ENCODE assay signal across 24 cellular contexts in the genomic region with DNA sequence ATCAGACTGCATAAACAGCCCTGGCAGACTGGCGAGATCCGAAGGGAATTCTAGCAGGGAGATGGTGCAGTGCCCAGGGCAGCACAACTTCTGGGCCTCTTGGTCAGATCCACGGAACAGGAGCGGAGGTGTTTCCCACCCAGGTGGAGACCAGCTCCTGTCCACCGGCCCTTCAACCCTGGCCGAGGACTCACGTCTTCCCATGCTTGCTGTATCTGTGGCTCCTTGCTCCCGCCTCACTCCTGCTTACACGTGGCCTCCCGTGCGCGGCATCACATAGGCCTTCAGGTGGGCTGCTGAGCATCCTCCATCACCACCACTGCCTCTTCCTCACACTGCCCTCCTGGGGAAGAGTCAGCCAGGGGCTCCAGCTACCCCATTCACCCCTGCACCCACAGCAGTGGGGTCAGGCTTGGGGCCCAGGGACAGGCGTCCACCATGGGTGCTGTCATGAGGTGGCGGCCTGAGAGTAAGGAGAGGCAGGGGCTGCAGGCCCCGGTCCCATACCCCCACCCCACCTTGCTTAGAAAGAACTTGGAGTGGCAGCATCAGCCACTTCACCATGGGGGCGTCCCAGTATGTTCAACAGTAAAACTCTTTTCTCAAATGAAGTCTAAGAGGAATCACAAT.
DNase-seq lines count a peak whose midpoint lies in the region; ATAC-seq lines count a peak whose summit lies in the region.
"Had no signal": no experiment of that assay in that cellular context is flagged by ENCODE, and none has a peak within 500 bp of the region (broad histone marks: within the 10 kb centered on the region; RNA-seq: fewer than 3 reads in every experiment).

No MANE protein-coding gene starts in this region.

- no peak overlapping the region for H3K27ac Mint-ChIP-seq in activated T-helper 1 cell treated with anti-CD3 and anti-CD28 coated beads, Interleukin-12 subunit alpha, Interleukin-12 subunit beta, Interleukin-2, Interleukin-4 antibody, amounts not matched to agents 30 ng/mL and 10 ng/mL and 1 ng/mL, durations not matched to agents 14 hours and 24 hours and 36 hours
- H3K27ac Mint-ChIP-seq: activated CD8-positive, alpha-beta T cell treated with anti-CD3 and anti-CD28 coated beads for 36 hours; dendritic cell treated with granulocyte-macrophage colony-stimulating factor and Interleukin-4, amounts not matched to agents 40 ng/mL and 50 ng/mL, for 4 days; immature natural killer cell had no signal

- no peaks in the 10 kb centered on the region for H3K36me3 ChIP-seq in H7 (replicated peaks; ENCODE audit: control insufficient read depth, insufficient read depth, low read length)
- H3K36me3 ChIP-seq: adrenal gland, gastroesophageal sphincter, neutrophil had no signal

- peaks cover 16% of the 10 kb centered on the region for H3K27me3 ChIP-seq in H7 (ENCODE audit: control insufficient read depth, insufficient read depth, low read length)

- no peak overlapping the region for H3K4me3 ChIP-seq in H7 (ENCODE audit: insufficient read depth, low read depth, low read length)
- H3K4me3 ChIP-seq: adrenal gland, gastroesophageal sphincter had no signal

- peaks cover 22% of the 10 kb centered on the region for H3K27me3 Mint-ChIP-seq in activated T-helper 1 cell treated with anti-CD3 and anti-CD28 coated beads, Interleukin-12 subunit alpha, Interleukin-12 subunit beta, Interleukin-2, Interleukin-4 antibody, amounts not matched to agents 30 ng/mL and 10 ng/mL and 1 ng/mL, durations not matched to agents 14 hours and 24 hours and 36 hours (ENCODE audit: insufficient read depth)

- no peak for ATAC-seq in GM18867 (IDR thresholded peaks at IDR 0.05; ENCODE audit: unreplicated experiment)
- ATAC-seq: activated CD8-positive, alpha-beta T cell treated with anti-CD3 and anti-CD28 coated beads for 36 hours; gastroesophageal sphincter had no signal

- peaks cover 10% of the 10 kb centered on the region for H3K4me1 Mint-ChIP-seq in activated T-helper 1 cell treated with anti-CD3 and anti-CD28 coated beads, Interleukin-12 subunit alpha, Interleukin-12 subunit beta, Interleukin-2, Interleukin-4 antibody, amounts not matched to agents 30 ng/mL and 10 ng/mL and 1 ng/mL, durations not matched to agents 14 hours and 24 hours and 36 hours (ENCODE audit: low read depth)

- no peak overlapping the region for H3K4me3 Mint-ChIP-seq in activated T-helper 1 cell treated with anti-CD3 and anti-CD28 coated beads, Interleukin-12 subunit alpha, Interleukin-12 subunit beta, Interleukin-2, Interleukin-4 antibody, amounts not matched to agents 30 ng/mL and 10 ng/mL and 1 ng/mL, durations not matched to agents 14 hours and 24 hours and 36 hours
- H3K4me3 Mint-ChIP-seq: activated CD8-positive, alpha-beta T cell treated with anti-CD3 and anti-CD28 coated beads for 36 hours; brain; CD4-positive, CD25-positive, alpha-beta regulatory T cell; dendritic cell treated with granulocyte-macrophage colony-stimulating factor and Interleukin-4, amounts not matched to agents 40 ng/mL and 50 ng/mL, for 4 days; immature natural killer cell had no signal

- DNase-seq in AG20443 (ENCODE audit: low spot score) (peak; percentile 7), H7 (peak; percentile 45), islet precursor cell (peak; percentile 43), posterior vena cava (ENCODE audit: low spot score) (peak; percentile 66)
- no peak for DNase-seq in activated T-helper 1 cell treated with anti-CD3 and anti-CD28 coated beads, Interleukin-12 subunit alpha, Interleukin-12 subunit beta, Interleukin-2, Interleukin-4 antibody, amounts not matched to agents 30 ng/mL and 10 ng/mL and 1 ng/mL, durations not matched to agents 14 hours and 24 hours and 36 hours (ENCODE audit: low spot score)
- DNase-seq in central memory CD4-positive, alpha-beta T cell: no peak
- DNase-seq: activated CD8-positive, alpha-beta T cell treated with anti-CD3 and anti-CD28 coated beads for 36 hours; activated naive CD4-positive, alpha-beta T cell treated with Interleukin-2 at 50 U/mL for 16 hours; CD4-positive, CD25-positive, alpha-beta regulatory T cell; hippocampal formation; immature natural killer cell; IMR-90; NCI-H1105; NCI-H2029 treated with DMSO at 0.1 percent for 48 hours; NCI-H345; OCI-M1; stimulated activated CD4-positive, alpha-beta T cell treated with anti-CD3 and anti-CD28 coated beads, Interleukin-1b, Interleukin-23, amount 100 ng/mL, for 48 hours; T-helper 9 cell had no signal

- no peaks in the 10 kb centered on the region for H3K9me3 Mint-ChIP-seq in activated T-helper 1 cell treated with anti-CD3 and anti-CD28 coated beads, Interleukin-12 subunit alpha, Interleukin-12 subunit beta, Interleukin-2, Interleukin-4 antibody, amounts not matched to agents 30 ng/mL and 10 ng/mL and 1 ng/mL, durations not matched to agents 14 hours and 24 hours and 36 hours
- H3K9me3 Mint-ChIP-seq: activated CD8-positive, alpha-beta T cell treated with anti-CD3 and anti-CD28 coated beads for 36 hours; dendritic cell treated with granulocyte-macrophage colony-stimulating factor and Interleukin-4, amounts not matched to agents 40 ng/mL and 50 ng/mL, for 4 days; immature natural killer cell had no signal

- peaks cover 5% of the 10 kb centered on the region for H3K36me3 Mint-ChIP-seq in activated T-helper 1 cell treated with anti-CD3 and anti-CD28 coated beads, Interleukin-12 subunit alpha, Interleukin-12 subunit beta, Interleukin-2, Interleukin-4 antibody, amounts not matched to agents 30 ng/mL and 10 ng/mL and 1 ng/mL, durations not matched to agents 14 hours and 24 hours and 36 hours (ENCODE audit: low read depth)
- H3K36me3 Mint-ChIP-seq: brain; CD4-positive, CD25-positive, alpha-beta regulatory T cell had no signal

- intact Hi-C loops in posterior vena cava (cut with DNase I): no loop called here
- intact Hi-C loops in activated T-helper 1 cell treated with anti-CD3 and anti-CD28 coated beads, Interleukin-12 subunit alpha, Interleukin-12 subunit beta, Interleukin-2, Interleukin-4 antibody, amounts not matched to agents 30 ng/mL and 10 ng/mL and 1 ng/mL, durations not matched to agents 14 hours and 24 hours and 36 hours (cut with micrococcal nuclease): no loop called here

Comparison
In these comparisons a context has a peak if more than half of its experiments do, and no peak if none do; other contexts are left out.
1. DNase-seq: peak in AG20443 (single experiment), H7 (single experiment), islet precursor cell (single experiment) and posterior vena cava (single experiment); none in activated T-helper 1 cell treated with anti-CD3 and anti-CD28 coated beads, Interleukin-12 subunit alpha, Interleukin-12 subunit beta, Interleukin-2, Interleukin-4 antibody, amounts not matched to agents 30 ng/mL and 10 ng/mL and 1 ng/mL, durations not matched to agents 14 hours and 24 hours and 36 hours (single experiment) and central memory CD4-positive, alpha-beta T cell (single experiment).